ENCODE assay signal across 21 cellular contexts in the genomic region with DNA sequence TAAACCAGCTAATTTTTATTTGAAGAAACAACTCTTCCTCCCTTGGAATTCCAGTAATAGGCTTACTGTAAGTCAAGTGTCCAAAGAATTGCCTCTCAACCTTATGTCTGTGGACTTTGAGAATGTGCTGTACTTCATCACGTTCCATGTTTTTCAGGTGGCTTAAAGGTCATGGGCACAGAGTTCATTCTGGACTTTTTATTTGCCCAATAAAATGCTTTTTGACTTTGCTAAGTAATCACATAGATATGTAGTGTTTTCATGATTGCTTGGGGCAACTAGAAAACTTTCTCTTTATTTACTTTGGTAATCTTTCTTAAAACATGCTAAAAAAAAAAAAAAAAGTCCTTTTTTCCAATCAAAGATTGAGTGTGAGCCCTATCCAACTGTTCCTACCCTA. TPM values are rescaled to one million over a fixed set of nuclear protein-coding genes. Genes with fewer than 3 reads are reported as not detected.
A peak's percentile ranks its signal among the peaks of the same experiment; 100 is the strongest.
DNase-seq lines count a peak whose midpoint lies in the region; ATAC-seq and TF ChIP-seq lines count a peak whose summit lies in the region.
"Had no signal": no experiment of that assay in that cellular context is flagged by ENCODE, and none has a peak within 500 bp of the region (broad histone marks: within the 10 kb centered on the region; RNA-seq: fewer than 3 reads in every experiment).

No MANE protein-coding gene starts in this region.

- H3K27ac ChIP-seq in lung (ENCODE audit: low read depth in 1 of 2, low read length in 1 of 2) (no peak overlapping the region), foreskin keratinocyte (no peak overlapping the region)
- H3K27ac ChIP-seq: heart left ventricle had no signal

- H3K4me1 ChIP-seq in lung (ENCODE audit: control insufficient read depth in 2 of 2, insufficient read depth in 2 of 2, low read length in 2 of 2) (peaks cover 1 to 2% of the 10 kb centered on the region in 2 donors), foreskin keratinocyte (no peaks in the 10 kb centered on the region)

- peaks cover 15% of the 10 kb centered on the region; the same call in 1 of the 2 replicates for H3K36me3 Mint-ChIP-seq in HFFc6 (ENCODE audit: low read depth)

- no peaks in the 10 kb centered on the region; the same call in none of the 2 replicates for H3K27me3 Mint-ChIP-seq in HFFc6 (ENCODE audit: insufficient read depth)
- H3K27me3 Mint-ChIP-seq: activated B cell treated with CpG ODN at 0.5 μM for 24 hours; activated naive CD8-positive, alpha-beta T cell treated with anti-CD3 and anti-CD28 coated beads for 36 hours had no signal

- no peaks in the 10 kb centered on the region for H3K36me3 ChIP-seq in lung (ENCODE audit: control insufficient read depth in 2 of 2, insufficient read depth in 2 of 2, low read length in 2 of 2)
- H3K36me3 ChIP-seq: heart left ventricle, stomach, tibial artery had no signal

- H3K4me3 Mint-ChIP-seq in HFFc6 = no peak overlapping the region
- H3K4me3 Mint-ChIP-seq: neural crest cell had no signal

- peak; percentile 27 for DNase-seq in HFFc6
- DNase-seq in dedifferentiated amniotic fluid mesenchymal stem cell (ENCODE audit: extremely low spot score) = peak; percentile 23
- no peak for DNase-seq in lung (ENCODE audit: low spot score)
- DNase-seq in foreskin keratinocyte = no peak
- no peak for DNase-seq in stimulated activated CD4-positive, alpha-beta T cell treated with anti-CD3 and anti-CD28 coated beads, Interleukin-4, amount 100 ng/mL, for 24 hours
- no peak for DNase-seq in T-helper 2 cell
- DNase-seq: activated B cell treated with CpG ODN at 0.5 μM for 24 hours; activated CD4-positive, alpha-beta T cell treated with anti-CD3 and anti-CD28 coated beads, Interleukin-2, amount 50 U/mL, for 4 hours; activated CD8-positive, alpha-beta memory T cell treated with anti-CD3 and anti-CD28 coated beads, Interleukin-2, amount 50 U/mL, for 48 hours; activated naive CD8-positive, alpha-beta T cell treated with anti-CD3 and anti-CD28 coated beads for 36 hours; central memory CD4-positive, alpha-beta T cell; COR-L47; DMS79; H7; heart left ventricle; NCI-H226; NCI-H774; stomach; tibial artery had no signal

- H3K9me3 ChIP-seq in lung (ENCODE audit: control insufficient read depth in 2 of 2, insufficient read depth in 1 of 2, low read length in 1 of 2) = peaks cover 0 to 2% of the 10 kb centered on the region in 2 donors
- H3K9me3 ChIP-seq: tibial artery had no signal

- H3K4me3 ChIP-seq in lung = no peak overlapping the region
- H3K4me3 ChIP-seq: heart left ventricle, stomach, tibial artery had no signal

- TF ChIP-seq CTCF in HFFc6 (IDR thresholded peaks at IDR 0.05) (no peak), lung (IDR thresholded peaks at IDR 0.05; ENCODE audit: control extremely low read depth, extremely low read depth) (no peak), foreskin keratinocyte (conservative IDR thresholded peaks at IDR 0.05) (no peak)

- peak overlapping the region; percentile 49 for H3K27ac Mint-ChIP-seq in HFFc6

- H3K27me3 ChIP-seq in lung (ENCODE audit: control insufficient read depth, insufficient read depth) (no peaks in the 10 kb centered on the region), foreskin keratinocyte (no peaks in the 10 kb centered on the region)
- H3K27me3 ChIP-seq: heart left ventricle, stomach, tibial artery had no signal

- 66 to 84% methylated on average over 1 of the region's 1 CpG for WGBS in lung, 2 donors

- ATAC-seq in lung (ENCODE audit: insufficient read depth, low FRiP score) (peak; percentile 39), foreskin keratinocyte (no peak), HG03159 (IDR thresholded peaks at IDR 0.05; ENCODE audit: unreplicated experiment) (no peak)

- H3K4me1 Mint-ChIP-seq in HFFc6 (ENCODE audit: low read depth) = peaks cover 43% of the 10 kb centered on the region
- H3K4me1 Mint-ChIP-seq: neural crest cell had no signal

- H3K9me3 Mint-ChIP-seq in HFFc6 = peaks cover under 1% of the 10 kb centered on the region

RNA-seq across cellular contexts. Expression of a gene that starts 10.4 kb away (rescaled TPM):
- total RNA-seq in HFFc6 (2021; fragmentation: NEBNext Ultra II Directional; extraction: Animal tissue kit (Norgen Biotek cat#: 25700)) = under 1 TPM; 0.05 to 0.41 (median 0.23) TPM
- 10 to 100 TPM; 20.0 to 32.9 TPM for total RNA-seq in lung
- 1 to 10 TPM; 1.9 to 2.7 TPM for polyA plus RNA-seq in lung
- 0.07 and 0.31 TPM in 2 replicates for total RNA-seq in foreskin keratinocyte
- 0.06 and 0.08 TPM in 2 replicates for polyA plus RNA-seq in foreskin keratinocyte

Comparison
In these comparisons a context has a peak if more than half of its experiments do, and no peak if none do; other contexts are left out.
1. DNase-seq: peak in HFFc6 (single experiment) and dedifferentiated amniotic fluid mesenchymal stem cell (single experiment); none in lung (single experiment), foreskin keratinocyte (0 of 2), stimulated activated CD4-positive, alpha-beta T cell treated with anti-CD3 and anti-CD28 coated beads, Interleukin-4, amount 100 ng/mL, for 24 hours (single experiment) and T-helper 2 cell (0 of 5).
2. RNA of a gene that starts 10.4 kb away (total RNA-seq): 20.0 to 32.9 TPM in lung; 0.05 to 0.41 TPM in HFFc6 and 0.07 to 0.31 TPM in foreskin keratinocyte; every median in the first group is over 10 times any median in the second.